ENCODE assay signal across 17 cellular contexts in the genomic region with DNA sequence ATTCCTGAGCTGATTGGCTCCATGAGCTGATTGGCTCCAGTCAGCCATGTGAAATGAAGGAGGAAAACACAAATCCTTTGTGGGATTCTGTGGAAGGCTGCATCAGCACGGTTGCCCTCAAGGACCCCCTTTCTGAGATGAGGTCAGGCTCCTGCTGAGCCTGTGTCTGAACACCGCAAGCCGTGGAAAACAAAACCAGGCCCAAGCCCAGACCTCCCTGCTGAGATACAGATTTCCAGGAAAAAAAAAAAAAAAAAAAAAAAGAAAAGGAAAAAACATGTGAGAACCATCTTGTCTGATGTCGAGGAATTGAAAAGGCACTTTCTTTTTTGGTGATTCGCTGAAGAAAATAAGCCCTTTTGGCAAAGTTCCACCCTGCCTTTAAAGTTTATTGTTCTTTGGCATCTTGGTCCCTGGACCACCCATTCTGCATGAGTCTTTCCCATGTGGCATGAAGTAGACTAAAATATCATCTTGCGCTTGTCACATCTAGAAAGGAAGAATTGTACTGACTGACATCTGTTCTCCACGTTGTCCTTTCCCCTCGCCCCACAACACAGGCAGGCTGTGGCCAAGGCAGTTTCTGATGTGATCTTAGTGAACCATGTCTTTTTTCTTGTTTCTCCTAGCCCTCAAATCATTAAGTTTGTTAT.
DNase-seq lines count a peak whose midpoint lies in the region; ATAC-seq and TF ChIP-seq lines count a peak whose summit lies in the region.
"Had no signal": no experiment of that assay in that cellular context is flagged by ENCODE, and none has a peak within 500 bp of the region (broad histone marks: within the 10 kb centered on the region; RNA-seq: fewer than 3 reads in every experiment).

No MANE protein-coding gene starts in this region.

- H3K27ac Mint-ChIP-seq in activated CD8-positive, alpha-beta T cell treated with anti-CD3 and anti-CD28 coated beads for 36 hours, result no peak overlapping the region
- no peak overlapping the region for H3K27ac Mint-ChIP-seq in activated CD8-positive, alpha-beta T cell treated with anti-CD3 and anti-CD28 coated beads, Interleukin-2, amount 10 ng/mL, durations not matched to agents 7 days and 5 days
- H3K27ac Mint-ChIP-seq in type B pancreatic cell, result peak overlapping the region; percentile 52

- ATAC-seq in activated CD8-positive, alpha-beta T cell treated with anti-CD3 and anti-CD28 coated beads for 36 hours, result no peak
- no peak for ATAC-seq in activated CD8-positive, alpha-beta T cell treated with anti-CD3 and anti-CD28 coated beads, Interleukin-2, amount 10 ng/mL, durations not matched to agents 7 days and 5 days
- ATAC-seq in GM19397 (IDR thresholded peaks at IDR 0.05; ENCODE audit: unreplicated experiment), result no peak
- no peak for ATAC-seq in HG03039 (IDR thresholded peaks at IDR 0.05; ENCODE audit: unreplicated experiment)
- ATAC-seq: esophagus mucosa, left colon had no signal

- no peak overlapping the region for H3K4me3 Mint-ChIP-seq in activated CD8-positive, alpha-beta T cell treated with anti-CD3 and anti-CD28 coated beads for 36 hours
- H3K4me3 Mint-ChIP-seq in activated CD8-positive, alpha-beta T cell treated with anti-CD3 and anti-CD28 coated beads, Interleukin-2, amount 10 ng/mL, durations not matched to agents 7 days and 5 days, result no peak overlapping the region
- peak overlapping the region; percentile 66 for H3K4me3 Mint-ChIP-seq in type B pancreatic cell

- WGBS in mesenchymal stem cell, result 93% methylated on average over 8 of the region's 8 CpGs

- no peak overlapping the region for H3K18ac ChIP-seq in mesenchymal stem cell (ENCODE audit: low read depth in 1 of 2, low read length in 2 of 2)

- H3K36me3 Mint-ChIP-seq in activated CD8-positive, alpha-beta T cell treated with anti-CD3 and anti-CD28 coated beads for 36 hours (ENCODE audit: low read depth), result peaks cover 2% of the 10 kb centered on the region
- no peaks in the 10 kb centered on the region for H3K36me3 Mint-ChIP-seq in activated CD8-positive, alpha-beta T cell treated with anti-CD3 and anti-CD28 coated beads, Interleukin-2, amount 10 ng/mL, durations not matched to agents 7 days and 5 days (ENCODE audit: low read depth)
- no peaks in the 10 kb centered on the region for H3K36me3 Mint-ChIP-seq in type B pancreatic cell

- peak overlapping the region; percentile 45 for H3K27ac ChIP-seq in mesenchymal stem cell (ENCODE audit: low read length, poor library complexity, severe bottlenecking)
- H3K27ac ChIP-seq: colonic mucosa, prostate gland, stomach had no signal

- H3K27me3 Mint-ChIP-seq in activated CD8-positive, alpha-beta T cell treated with anti-CD3 and anti-CD28 coated beads for 36 hours, result no peaks in the 10 kb centered on the region
- H3K27me3 Mint-ChIP-seq in activated CD8-positive, alpha-beta T cell treated with anti-CD3 and anti-CD28 coated beads, Interleukin-2, amount 10 ng/mL, durations not matched to agents 7 days and 5 days (ENCODE audit: low read depth), result no peaks in the 10 kb centered on the region
- H3K27me3 Mint-ChIP-seq in type B pancreatic cell, result no peaks in the 10 kb centered on the region
- H3K27me3 Mint-ChIP-seq: CD4-positive, CD25-positive, alpha-beta regulatory T cell had no signal

- CTCF ChIA-PET in activated CD8-positive, alpha-beta T cell treated with anti-CD3 and anti-CD28 coated beads for 36 hours (lab: Charles Lee), result no interaction called here
- CTCF ChIA-PET in activated CD8-positive, alpha-beta T cell treated with anti-CD3 and anti-CD28 coated beads, Interleukin-2, amount 10 ng/mL, durations not matched to agents 7 days and 5 days (lab: Charles Lee), result interaction anchor here (0.6 kb wide), 1 partner anchor 87 kb away, joined by 3 read pairs; no protein-coding TSS in a partner anchor

- peaks cover 10% of the 10 kb centered on the region for H3K4me1 ChIP-seq in mesenchymal stem cell (ENCODE audit: control insufficient read depth, insufficient read depth, low read depth, low read length)
- H3K4me1 ChIP-seq: colonic mucosa, prostate gland had no signal

- no peak for TF ChIP-seq CTCF in activated CD8-positive, alpha-beta T cell treated with anti-CD3 and anti-CD28 coated beads for 36 hours (IDR thresholded peaks at IDR 0.05)
- TF ChIP-seq CTCF in type B pancreatic cell (conservative IDR thresholded peaks at IDR 0.05), result no peak

- no peak overlapping the region for H3K14ac ChIP-seq in mesenchymal stem cell (ENCODE audit: low read length in 2 of 2)

- no peak overlapping the region for H2AFZ ChIP-seq in mesenchymal stem cell (ENCODE audit: low read depth, low read length)

- peaks cover 2% of the 10 kb centered on the region for H3K9me3 Mint-ChIP-seq in activated CD8-positive, alpha-beta T cell treated with anti-CD3 and anti-CD28 coated beads for 36 hours
- no peaks in the 10 kb centered on the region for H3K9me3 Mint-ChIP-seq in activated CD8-positive, alpha-beta T cell treated with anti-CD3 and anti-CD28 coated beads, Interleukin-2, amount 10 ng/mL, durations not matched to agents 7 days and 5 days (ENCODE audit: insufficient read depth)
- H3K9me3 Mint-ChIP-seq in type B pancreatic cell, result peaks cover 14% of the 10 kb centered on the region

- no peaks in the 10 kb centered on the region for H3K9me3 ChIP-seq in mesenchymal stem cell (ENCODE audit: control insufficient read depth, low read length)
- H3K9me3 ChIP-seq: colonic mucosa, prostate gland, stomach had no signal

- peaks cover 8% of the 10 kb centered on the region for H3K4me1 Mint-ChIP-seq in activated CD8-positive, alpha-beta T cell treated with anti-CD3 and anti-CD28 coated beads for 36 hours (ENCODE audit: low read depth)
- H3K4me1 Mint-ChIP-seq in activated CD8-positive, alpha-beta T cell treated with anti-CD3 and anti-CD28 coated beads, Interleukin-2, amount 10 ng/mL, durations not matched to agents 7 days and 5 days (ENCODE audit: low read depth), result no peaks in the 10 kb centered on the region
- H3K4me1 Mint-ChIP-seq in type B pancreatic cell (ENCODE audit: unreplicated experiment), result peaks cover 23% of the 10 kb centered on the region

- H2AK5ac ChIP-seq in mesenchymal stem cell (ENCODE audit: low read length, severe bottlenecking), result no peak overlapping the region

- no peaks in the 10 kb centered on the region for H3K36me3 ChIP-seq in mesenchymal stem cell (ENCODE audit: control insufficient read depth in 1 of 2, insufficient read depth in 2 of 2, low read depth in 1 of 2, low read length in 2 of 2)
- H3K36me3 ChIP-seq: colonic mucosa, prostate gland, stomach had no signal

- peak; percentile 5 for DNase-seq in activated CD8-positive, alpha-beta T cell treated with anti-CD3 and anti-CD28 coated beads for 36 hours
- DNase-seq in activated CD8-positive, alpha-beta T cell treated with anti-CD3 and anti-CD28 coated beads, Interleukin-2, amount 10 ng/mL, durations not matched to agents 7 days and 5 days, result no peak
- peak; percentile 86 for DNase-seq in brain pericyte (ENCODE audit: low read depth, low spot score)
- no peak for DNase-seq in mesenchymal stem cell
- no peak for DNase-seq in type B pancreatic cell (ENCODE audit: extremely low spot score, unreplicated experiment)
- no peak for DNase-seq in hepatic stellate cell (ENCODE audit: low spot score)
- DNase-seq: activated effector memory CD4-positive, alpha-beta T cell treated with Interleukin-2 at 50 U/mL for 16 hours; CD4-positive, CD25-positive, alpha-beta regulatory T cell; colonic mucosa; DMS79 treated with DMSO at 0.1 percent for 48 hours; left colon; NCI-H226; stomach had no signal

- H4K8ac ChIP-seq in mesenchymal stem cell (ENCODE audit: low read length), result no peak overlapping the region

- intact Hi-C loops in activated CD8-positive, alpha-beta T cell treated with anti-CD3 and anti-CD28 coated beads for 36 hours (cut with micrococcal nuclease), result no loop called here

- H3K4me3 ChIP-seq in mesenchymal stem cell (ENCODE audit: insufficient read depth in 1 of 2, low read depth in 1 of 2, low read length in 2 of 2), result no peak overlapping the region
- H3K4me3 ChIP-seq: colonic mucosa, prostate gland, stomach had no signal

- no peak overlapping the region for H2BK12ac ChIP-seq in mesenchymal stem cell (ENCODE audit: low read length in 2 of 2)

- no peak overlapping the region for H3K23ac ChIP-seq in mesenchymal stem cell (ENCODE audit: low read length in 2 of 2)

- POLR2A ChIA-PET in activated CD8-positive, alpha-beta T cell treated with anti-CD3 and anti-CD28 coated beads for 36 hours (lab: Charles Lee), result no interaction called here
- POLR2A ChIA-PET in activated CD8-positive, alpha-beta T cell treated with anti-CD3 and anti-CD28 coated beads, Interleukin-2, amount 10 ng/mL, durations not matched to agents 7 days and 5 days (lab: Charles Lee), result no interaction called here

- no peak overlapping the region for H2BK120ac ChIP-seq in mesenchymal stem cell (ENCODE audit: low read depth, low read length)

- no peaks in the 10 kb centered on the region for H3K27me3 ChIP-seq in mesenchymal stem cell (ENCODE audit: control insufficient read depth in 1 of 2, insufficient read depth in 1 of 2, low read length in 2 of 2)
- H3K27me3 ChIP-seq: colonic mucosa, stomach had no signal

- H3K9ac ChIP-seq in mesenchymal stem cell (ENCODE audit: low read length), result no peak overlapping the region

- no peak overlapping the region for H2BK5ac ChIP-seq in mesenchymal stem cell (ENCODE audit: low read depth, low read length, poor library complexity, severe bottlenecking)

- H4K91ac ChIP-seq in mesenchymal stem cell (ENCODE audit: low read length), result no peak overlapping the region

- no peak overlapping the region for H3K4me2 ChIP-seq in mesenchymal stem cell (ENCODE audit: low read length, poor library complexity, severe bottlenecking)

- no peak overlapping the region for H3K4ac ChIP-seq in mesenchymal stem cell (ENCODE audit: low read depth in 1 of 2, low read length in 2 of 2)

- no peak overlapping the region for H2BK15ac ChIP-seq in mesenchymal stem cell (ENCODE audit: low read depth, poor library complexity, severe bottlenecking)

- H3K79me1 ChIP-seq in mesenchymal stem cell (replicated peaks; ENCODE audit: low read length, poor library complexity, severe bottlenecking), result no peaks in the 10 kb centered on the region

Comparison
In these comparisons a context has a peak if more than half of its experiments do, and no peak if none do; other contexts are left out.
1. DNase-seq: peak in activated CD8-positive, alpha-beta T cell treated with anti-CD3 and anti-CD28 coated beads for 36 hours (single experiment) and brain pericyte (single experiment); none in activated CD8-positive, alpha-beta T cell treated with anti-CD3 and anti-CD28 coated beads, Interleukin-2, amount 10 ng/mL, durations not matched to agents 7 days and 5 days (single experiment), mesenchymal stem cell (single experiment), type B pancreatic cell (single experiment) and hepatic stellate cell (single experiment).